In the genomic region with DNA sequence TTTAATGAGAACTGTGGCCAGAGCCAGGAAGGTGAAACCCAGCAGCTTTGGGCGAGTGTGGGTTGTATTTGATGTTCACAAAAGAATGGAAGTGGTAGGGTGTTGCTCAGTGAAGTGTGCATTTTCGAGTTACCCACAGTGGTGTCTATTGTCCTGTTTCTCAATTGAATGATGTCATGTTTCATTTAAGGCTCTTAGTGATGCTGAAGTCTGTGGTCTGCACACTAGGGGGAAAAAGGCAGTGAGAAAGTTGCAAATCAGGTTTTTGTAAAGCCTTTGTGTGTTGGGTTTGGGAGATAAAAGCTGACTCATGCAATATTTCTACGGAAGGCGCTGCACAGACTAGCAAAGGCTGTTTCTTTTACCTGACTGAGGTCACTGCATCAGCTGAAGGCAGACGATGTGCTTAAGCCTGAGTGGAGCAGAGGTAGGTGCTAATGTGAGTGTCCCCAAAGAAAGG, we compare ENCODE assay signal across 1 cellular context.
A peak's percentile ranks its signal among the peaks of the same experiment; 100 is the strongest.
TF ChIP-seq lines count a peak whose summit lies in the region.

No MANE protein-coding gene starts in this region.

TF ChIP-seq in GM12878, 131 proteins besides CTCF, POLR2A, EP300 and RAD21 (continued from another document):
- TF ChIP-seq, protein P1, sequence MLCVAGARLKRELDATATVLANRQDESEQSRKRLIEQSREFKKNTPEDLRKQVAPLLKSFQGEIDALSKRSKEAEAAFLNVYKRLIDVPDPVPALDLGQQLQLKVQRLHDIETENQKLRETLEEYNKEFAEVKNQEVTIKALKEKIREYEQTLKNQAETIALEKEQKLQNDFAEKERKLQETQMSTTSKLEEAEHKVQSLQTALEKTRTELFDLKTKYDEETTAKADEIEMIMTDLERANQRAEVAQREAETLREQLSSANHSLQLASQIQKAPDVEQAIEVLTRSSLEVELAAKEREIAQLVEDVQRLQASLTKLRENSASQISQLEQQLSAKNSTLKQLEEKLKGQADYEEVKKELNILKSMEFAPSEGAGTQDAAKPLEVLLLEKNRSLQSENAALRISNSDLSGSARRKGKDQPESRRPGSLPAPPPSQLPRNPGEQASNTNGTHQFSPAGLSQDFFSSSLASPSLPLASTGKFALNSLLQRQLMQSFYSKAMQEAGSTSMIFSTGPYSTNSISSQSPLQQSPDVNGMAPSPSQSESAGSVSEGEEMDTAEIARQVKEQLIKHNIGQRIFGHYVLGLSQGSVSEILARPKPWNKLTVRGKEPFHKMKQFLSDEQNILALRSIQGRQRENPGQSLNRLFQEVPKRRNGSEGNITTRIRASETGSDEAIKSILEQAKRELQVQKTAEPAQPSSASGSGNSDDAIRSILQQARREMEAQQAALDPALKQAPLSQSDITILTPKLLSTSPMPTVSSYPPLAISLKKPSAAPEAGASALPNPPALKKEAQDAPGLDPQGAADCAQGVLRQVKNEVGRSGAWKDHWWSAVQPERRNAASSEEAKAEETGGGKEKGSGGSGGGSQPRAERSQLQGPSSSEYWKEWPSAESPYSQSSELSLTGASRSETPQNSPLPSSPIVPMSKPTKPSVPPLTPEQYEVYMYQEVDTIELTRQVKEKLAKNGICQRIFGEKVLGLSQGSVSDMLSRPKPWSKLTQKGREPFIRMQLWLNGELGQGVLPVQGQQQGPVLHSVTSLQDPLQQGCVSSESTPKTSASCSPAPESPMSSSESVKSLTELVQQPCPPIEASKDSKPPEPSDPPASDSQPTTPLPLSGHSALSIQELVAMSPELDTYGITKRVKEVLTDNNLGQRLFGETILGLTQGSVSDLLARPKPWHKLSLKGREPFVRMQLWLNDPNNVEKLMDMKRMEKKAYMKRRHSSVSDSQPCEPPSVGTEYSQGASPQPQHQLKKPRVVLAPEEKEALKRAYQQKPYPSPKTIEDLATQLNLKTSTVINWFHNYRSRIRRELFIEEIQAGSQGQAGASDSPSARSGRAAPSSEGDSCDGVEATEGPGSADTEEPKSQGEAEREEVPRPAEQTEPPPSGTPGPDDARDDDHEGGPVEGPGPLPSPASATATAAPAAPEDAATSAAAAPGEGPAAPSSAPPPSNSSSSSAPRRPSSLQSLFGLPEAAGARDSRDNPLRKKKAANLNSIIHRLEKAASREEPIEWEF (IDR thresholded peaks at IDR 0.05; ENCODE audit: insufficient replicate concordance, low read depth, low read length): peak; percentile 25
- no peak for TF ChIP-seq KDM1A (IDR thresholded peaks at IDR 0.05; ENCODE audit: borderline replicate concordance)
- no peak for TF ChIP-seq LARP7 (IDR thresholded peaks at IDR 0.05)
- TF ChIP-seq POU2F2 (IDR thresholded peaks at IDR 0.05; ENCODE audit: borderline replicate concordance, low read depth, low read length): peak; percentile 58; the same call in 1 of the 3 replicates
- peak; percentile 63; the same call in 1 of the 2 replicates for TF ChIP-seq PML (IDR thresholded peaks at IDR 0.05; ENCODE audit: low read length)
- TF ChIP-seq, protein P2, sequence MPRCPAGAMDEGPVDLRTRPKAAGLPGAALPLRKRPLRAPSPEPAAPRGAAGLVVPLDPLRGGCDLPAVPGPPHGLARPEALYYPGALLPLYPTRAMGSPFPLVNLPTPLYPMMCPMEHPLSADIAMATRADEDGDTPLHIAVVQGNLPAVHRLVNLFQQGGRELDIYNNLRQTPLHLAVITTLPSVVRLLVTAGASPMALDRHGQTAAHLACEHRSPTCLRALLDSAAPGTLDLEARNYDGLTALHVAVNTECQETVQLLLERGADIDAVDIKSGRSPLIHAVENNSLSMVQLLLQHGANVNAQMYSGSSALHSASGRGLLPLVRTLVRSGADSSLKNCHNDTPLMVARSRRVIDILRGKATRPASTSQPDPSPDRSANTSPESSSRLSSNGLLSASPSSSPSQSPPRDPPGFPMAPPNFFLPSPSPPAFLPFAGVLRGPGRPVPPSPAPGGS (IDR thresholded peaks at IDR 0.05; ENCODE audit: borderline replicate concordance, insufficient read depth, low read depth, low read length, poor library complexity, severe bottlenecking): peak; percentile 43
- TF ChIP-seq ZNF274 (IDR thresholded peaks at IDR 0.05; ENCODE audit: insufficient read depth, insufficient read length): no peak
- TF ChIP-seq, protein P3, sequence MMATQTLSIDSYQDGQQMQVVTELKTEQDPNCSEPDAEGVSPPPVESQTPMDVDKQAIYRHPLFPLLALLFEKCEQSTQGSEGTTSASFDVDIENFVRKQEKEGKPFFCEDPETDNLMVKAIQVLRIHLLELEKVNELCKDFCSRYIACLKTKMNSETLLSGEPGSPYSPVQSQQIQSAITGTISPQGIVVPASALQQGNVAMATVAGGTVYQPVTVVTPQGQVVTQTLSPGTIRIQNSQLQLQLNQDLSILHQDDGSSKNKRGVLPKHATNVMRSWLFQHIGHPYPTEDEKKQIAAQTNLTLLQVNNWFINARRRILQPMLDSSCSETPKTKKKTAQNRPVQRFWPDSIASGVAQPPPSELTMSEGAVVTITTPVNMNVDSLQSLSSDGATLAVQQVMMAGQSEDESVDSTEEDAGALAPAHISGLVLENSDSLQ (IDR thresholded peaks at IDR 0.05): 0 out of 2 replicates have a peak, but pooled peaks have one; percentile 30
- no peak for TF ChIP-seq HDAC2 (IDR thresholded peaks at IDR 0.05)
- TF ChIP-seq TCF7 (IDR thresholded peaks at IDR 0.05; ENCODE audit: borderline replicate concordance): peak; percentile 81
- no peak for TF ChIP-seq TAF1 (IDR thresholded peaks at IDR 0.05; ENCODE audit: borderline replicate concordance, low read depth, low read length)
- peak; percentile 65; the same call in 1 of the 2 replicates for TF ChIP-seq IRF4 (IDR thresholded peaks at IDR 0.05; ENCODE audit: low read depth, low read length)
- no peak for TF ChIP-seq BRCA1 (IDR thresholded peaks at IDR 0.05; ENCODE audit: low read depth, low read length)
- TF ChIP-seq, protein P4, sequence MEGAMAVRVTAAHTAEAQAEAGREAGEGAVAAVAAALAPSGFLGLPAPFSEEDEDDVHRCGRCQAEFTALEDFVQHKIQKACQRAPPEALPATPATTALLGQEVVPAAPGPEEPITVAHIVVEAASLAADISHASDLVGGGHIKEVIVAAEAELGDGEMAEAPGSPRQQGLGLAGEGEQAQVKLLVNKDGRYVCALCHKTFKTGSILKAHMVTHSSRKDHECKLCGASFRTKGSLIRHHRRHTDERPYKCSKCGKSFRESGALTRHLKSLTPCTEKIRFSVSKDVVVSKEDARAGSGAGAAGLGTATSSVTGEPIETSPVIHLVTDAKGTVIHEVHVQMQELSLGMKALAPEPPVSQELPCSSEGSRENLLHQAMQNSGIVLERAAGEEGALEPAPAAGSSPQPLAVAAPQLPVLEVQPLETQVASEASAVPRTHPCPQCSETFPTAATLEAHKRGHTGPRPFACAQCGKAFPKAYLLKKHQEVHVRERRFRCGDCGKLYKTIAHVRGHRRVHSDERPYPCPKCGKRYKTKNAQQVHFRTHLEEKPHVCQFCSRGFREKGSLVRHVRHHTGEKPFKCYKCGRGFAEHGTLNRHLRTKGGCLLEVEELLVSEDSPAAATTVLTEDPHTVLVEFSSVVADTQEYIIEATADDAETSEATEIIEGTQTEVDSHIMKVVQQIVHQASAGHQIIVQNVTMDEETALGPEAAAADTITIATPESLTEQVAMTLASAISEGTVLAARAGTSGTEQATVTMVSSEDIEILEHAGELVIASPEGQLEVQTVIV (IDR thresholded peaks at IDR 0.05; ENCODE audit: borderline replicate concordance, partially characterized antibody): no peak
- no peak for TF ChIP-seq YBX1 (IDR thresholded peaks at IDR 0.05)
- TF ChIP-seq NBN (IDR thresholded peaks at IDR 0.05): peak; percentile 88
- TF ChIP-seq SP1 (IDR thresholded peaks at IDR 0.05; ENCODE audit: low read depth, low read length): peak; percentile 20
- TF ChIP-seq CHD1 (IDR thresholded peaks at IDR 0.05; ENCODE audit: low read depth, low read length): no peak
- TF ChIP-seq EED (IDR thresholded peaks at IDR 0.05; ENCODE audit: low read depth): peak; percentile 88
- TF ChIP-seq POLR2AphosphoS2 (IDR thresholded peaks at IDR 0.05; ENCODE audit: low read depth, low read length): no peak
- peak; percentile 54; the same call in 1 of the 2 replicates for TF ChIP-seq JUND (IDR thresholded peaks at IDR 0.05; ENCODE audit: low read depth, low read length)
- TF ChIP-seq NR2C1 (IDR thresholded peaks at IDR 0.05): no peak
- no peak for TF ChIP-seq NFXL1 (IDR thresholded peaks at IDR 0.05; ENCODE audit: borderline replicate concordance)
- no peak for TF ChIP-seq KAT2A (conservative IDR thresholded peaks at IDR 0.05; ENCODE audit: control insufficient read depth, low read depth, low read length)
- TF ChIP-seq ZNF207 (IDR thresholded peaks at IDR 0.05; ENCODE audit: borderline replicate concordance): no peak
- peak; percentile 59 for TF ChIP-seq SMAD1 (IDR thresholded peaks at IDR 0.05; ENCODE audit: low read depth, partially characterized antibody)
